Comparison of ENCODE assay signal across 11 cellular contexts in the genomic region with DNA sequence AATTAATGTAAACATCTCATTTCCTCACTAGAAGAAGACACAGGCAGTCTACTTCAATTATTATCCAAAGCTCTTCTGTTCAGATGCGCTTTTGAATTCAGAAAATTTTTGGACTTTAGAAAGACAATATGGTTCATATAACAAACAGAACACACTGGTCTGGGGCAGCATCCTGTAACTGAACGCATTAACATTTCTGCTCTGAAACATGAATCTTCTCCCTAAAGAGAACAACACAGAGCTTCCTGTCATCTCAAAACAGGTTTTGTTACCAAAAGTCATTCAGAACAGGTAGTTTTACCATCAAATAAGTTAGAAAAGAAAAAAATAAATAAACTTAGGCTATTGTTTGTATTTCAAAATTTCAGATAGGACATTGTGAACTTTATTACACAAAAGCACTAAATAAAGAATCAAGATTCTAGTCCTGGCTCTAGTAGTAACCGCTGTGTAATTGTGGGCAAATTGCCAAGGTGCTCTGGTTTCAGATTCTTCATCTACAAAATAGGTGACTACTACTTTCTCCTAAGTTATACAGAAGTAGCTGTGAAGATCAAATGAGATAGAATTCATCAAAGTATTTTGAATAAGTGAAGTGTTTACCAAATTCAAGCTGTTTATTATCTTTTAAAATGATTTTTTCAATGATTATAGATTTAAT.
DNase-seq lines count a peak whose midpoint lies in the region; TF ChIP-seq lines count a peak whose summit lies in the region.
"Had no signal": no experiment of that assay in that cellular context is flagged by ENCODE, and none has a peak within 500 bp of the region (broad histone marks: within the 10 kb centered on the region; RNA-seq: fewer than 3 reads in every experiment).

No MANE protein-coding gene starts in this region.

- H3K4me1 ChIP-seq in Karpas-422 (ENCODE audit: low read length) = no peaks in the 10 kb centered on the region

- H3K4me2 ChIP-seq in Karpas-422 (ENCODE audit: low read depth, low read length, poor library complexity, severe bottlenecking) = no peak overlapping the region

- H3K9me3 ChIP-seq in Karpas-422 (ENCODE audit: low read length) = no peaks in the 10 kb centered on the region
- H3K9me3 ChIP-seq: pancreas, tibial artery had no signal

- no peak overlapping the region for H3K9ac ChIP-seq in Karpas-422 (ENCODE audit: low read length)

- no peaks in the 10 kb centered on the region for H4K20me1 ChIP-seq in Karpas-422 (ENCODE audit: insufficient read depth, low read depth, low read length)

- H2AFZ ChIP-seq in Karpas-422 (ENCODE audit: low read length) = no peak overlapping the region

- DNase-seq in NCI-H2196 (lab: John Stamatoyannopoulos, UW; ENCODE audit: unreplicated experiment) (peak; percentile 25), NCI-H2196 treated with DMSO at 0.1 percent for 48 hours (lab: John Stamatoyannopoulos, UW; ENCODE audit: unreplicated experiment) (no peak), NCI-H2029 treated with DMSO at 0.1 percent for 48 hours (lab: John Stamatoyannopoulos, UW) (peak; percentile 37), epithelial cell of esophagus (ENCODE audit: low read depth) (peak; percentile 14), pons (ENCODE audit: low spot score) (peak; percentile 34), NCI-H526 (lab: John Stamatoyannopoulos, UW) (no peak), NCI-H526 treated with DMSO at 0.1 percent for 48 hours (lab: John Stamatoyannopoulos, UW) (no peak), Karpas-422 (no peak)
- DNase-seq: activated CD4-positive, alpha-beta T cell treated with anti-CD3 and anti-CD28 coated beads, Interleukin-2, amount 10 ng/mL, durations not matched to agents 7 days and 5 days; pancreas had no signal

- no peak overlapping the region for H3K4me3 ChIP-seq in epithelial cell of esophagus (ENCODE audit: low read length)
- H3K4me3 ChIP-seq in Karpas-422 (ENCODE audit: low read length) = no peak overlapping the region
- H3K4me3 ChIP-seq: pancreas, tibial artery had no signal

- no peaks in the 10 kb centered on the region for H3K79me2 ChIP-seq in Karpas-422 (ENCODE audit: low read length)

- H3K27ac ChIP-seq in Karpas-422 (ENCODE audit: low read length) = no peak overlapping the region
- H3K27ac ChIP-seq: pancreas, tibial artery had no signal

- no peaks in the 10 kb centered on the region for H3K36me3 ChIP-seq in Karpas-422 (ENCODE audit: insufficient read depth, low read length)
- H3K36me3 ChIP-seq: pancreas, tibial artery had no signal

- TF ChIP-seq CTCF in epithelial cell of esophagus (IDR thresholded peaks at IDR 0.05; ENCODE audit: insufficient read depth, low read depth, low read length, missing control alignments) = no peak

- H3K27me3 ChIP-seq in Karpas-422 (ENCODE audit: low read length) = no peaks in the 10 kb centered on the region
- H3K27me3 ChIP-seq: pancreas, tibial artery had no signal

- H3K9me2 ChIP-seq in Karpas-422 (replicated peaks; ENCODE audit: insufficient read depth, low read length) = no peaks in the 10 kb centered on the region

Comparison
In these comparisons a context has a peak if more than half of its experiments do, and no peak if none do; other contexts are left out.
1. DNase-seq: peak in NCI-H2196 (single experiment), NCI-H2029 treated with DMSO at 0.1 percent for 48 hours (single experiment), epithelial cell of esophagus (single experiment) and pons (single experiment); none in NCI-H2196 treated with DMSO at 0.1 percent for 48 hours (single experiment), NCI-H526 (0 of 2), NCI-H526 treated with DMSO at 0.1 percent for 48 hours (single experiment) and Karpas-422 (single experiment).